28 cellular contexts compared by ENCODE assay signal in the genomic region with DNA sequence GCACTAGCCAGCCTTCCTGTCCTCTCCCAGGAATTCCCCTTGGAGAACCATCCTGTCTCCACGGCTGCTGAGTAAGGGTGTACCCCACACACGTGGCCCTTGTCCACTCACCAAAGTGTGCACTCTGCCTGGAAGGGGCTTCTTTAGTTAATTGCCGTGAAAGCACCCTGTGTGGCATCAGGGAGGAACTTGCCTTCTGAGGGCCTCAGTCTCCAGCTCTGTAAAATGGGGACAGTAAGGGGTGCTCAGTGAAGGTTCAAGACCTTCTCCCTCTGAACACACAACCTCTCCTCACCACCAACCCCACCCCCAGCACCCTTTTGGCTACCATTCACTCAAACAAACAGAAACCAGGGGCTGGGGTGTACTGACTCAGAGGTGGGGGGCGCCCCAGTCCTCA. TPM values are rescaled to one million over a fixed set of nuclear protein-coding genes. Genes with fewer than 3 reads are reported as not detected.
"Had no signal": no experiment of that assay in that cellular context is flagged by ENCODE, and none has a peak within 500 bp of the region (broad histone marks: within the 10 kb centered on the region; RNA-seq: fewer than 3 reads in every experiment).

No MANE protein-coding gene starts in this region.

- H3K79me2 ChIP-seq: hepatocyte had no signal

- H3K36me3 Mint-ChIP-seq: natural killer cell treated with Interleukin-12 subunit alpha and Interleukin-12 subunit beta and Interleukin-15 and Interleukin-18, amount 100 ng/mL, for 72 hours; stimulated activated effector memory CD8-positive, alpha-beta T cell treated with anti-CD3 and anti-CD28 coated beads, Interleukin-12 subunit alpha, Interleukin-12 subunit beta, amount 100 ng/mL, for 72 hours; type B pancreatic cell had no signal

- H3K4me3 Mint-ChIP-seq: naive thymus-derived CD4-positive, alpha-beta T cell; natural killer cell treated with Interleukin-12 subunit alpha and Interleukin-12 subunit beta and Interleukin-15 and Interleukin-18, amount 100 ng/mL, for 72 hours; stimulated activated effector memory CD8-positive, alpha-beta T cell treated with anti-CD3 and anti-CD28 coated beads, Interleukin-12 subunit alpha, Interleukin-12 subunit beta, amount 100 ng/mL, for 72 hours; stimulated activated naive CD8-positive, alpha-beta T cell treated with anti-CD3 and anti-CD28 coated beads, Interleukin-15, Interleukin-2, amounts not matched to agents 100 ng/mL and 50 ng/mL, for 24 hours; type B pancreatic cell had no signal

- H3K36me3 ChIP-seq: left ventricle myocardium inferior, pancreas, prostate gland, sigmoid colon, spleen, tibial nerve, uterus had no signal

- DNase-seq: islet precursor cell; left ventricle myocardium inferior; midbrain; mucosa of descending colon; naive thymus-derived CD4-positive, alpha-beta T cell; pancreas; retina; right cardiac atrium; sigmoid colon; small intestine; stimulated activated CD4-positive, alpha-beta T cell treated with anti-CD3 and anti-CD28 coated beads, Interleukin-4, amount 100 ng/mL, for 24 hours; stimulated activated naive CD4-positive, alpha-beta T cell; substantia nigra; uterus had no signal

- H3K4me3 ChIP-seq: hepatocyte, left ventricle myocardium inferior, lung, mucosa of descending colon, pancreas, prostate gland, sigmoid colon, spleen, tibial nerve, uterus had no signal

- ATAC-seq: mucosa of descending colon; naive thymus-derived CD4-positive, alpha-beta T cell; pancreas; right cardiac atrium had no signal

- H3K4me1 ChIP-seq: left ventricle myocardium inferior, pancreas, prostate gland, sigmoid colon, spleen, tibial nerve, uterus had no signal

- H3K27ac ChIP-seq: hepatocyte, left ventricle myocardium inferior, pancreas, prostate gland, sigmoid colon, spleen, tibial nerve, uterus had no signal

- H3K9me3 Mint-ChIP-seq: natural killer cell treated with Interleukin-12 subunit alpha and Interleukin-12 subunit beta and Interleukin-15 and Interleukin-18, amount 100 ng/mL, for 72 hours; stimulated activated effector memory CD8-positive, alpha-beta T cell treated with anti-CD3 and anti-CD28 coated beads, Interleukin-12 subunit alpha, Interleukin-12 subunit beta, amount 100 ng/mL, for 72 hours had no signal

- H3K4me2 ChIP-seq: hepatocyte had no signal

- H3K27me3 ChIP-seq: uterus had no signal

- H3K27ac Mint-ChIP-seq: naive thymus-derived CD4-positive, alpha-beta T cell; natural killer cell treated with Interleukin-12 subunit alpha and Interleukin-12 subunit beta and Interleukin-15 and Interleukin-18, amount 100 ng/mL, for 72 hours; stimulated activated effector memory CD8-positive, alpha-beta T cell treated with anti-CD3 and anti-CD28 coated beads, Interleukin-12 subunit alpha, Interleukin-12 subunit beta, amount 100 ng/mL, for 72 hours; stimulated activated naive CD8-positive, alpha-beta T cell treated with anti-CD3 and anti-CD28 coated beads, Interleukin-15, Interleukin-2, amounts not matched to agents 100 ng/mL and 50 ng/mL, for 24 hours; type B pancreatic cell had no signal

RNA-seq across cellular contexts. Expression of a gene that starts 59.1 kb away (rescaled TPM):
- total RNA-seq: hepatocyte, left ventricle myocardium inferior, lower leg skin, lung, mesenteric fat pad, mucosa of descending colon, myocyte, osteoblast, pancreas, prostate gland, right cardiac atrium, sigmoid colon, spleen, tibial nerve, ureter had no signal
- polyA plus RNA-seq: lung; naive thymus-derived CD4-positive, alpha-beta T cell; right cardiac atrium; sigmoid colon; small intestine; spleen had no signal
